25 cellular contexts compared by ENCODE assay signal in the genomic region with DNA sequence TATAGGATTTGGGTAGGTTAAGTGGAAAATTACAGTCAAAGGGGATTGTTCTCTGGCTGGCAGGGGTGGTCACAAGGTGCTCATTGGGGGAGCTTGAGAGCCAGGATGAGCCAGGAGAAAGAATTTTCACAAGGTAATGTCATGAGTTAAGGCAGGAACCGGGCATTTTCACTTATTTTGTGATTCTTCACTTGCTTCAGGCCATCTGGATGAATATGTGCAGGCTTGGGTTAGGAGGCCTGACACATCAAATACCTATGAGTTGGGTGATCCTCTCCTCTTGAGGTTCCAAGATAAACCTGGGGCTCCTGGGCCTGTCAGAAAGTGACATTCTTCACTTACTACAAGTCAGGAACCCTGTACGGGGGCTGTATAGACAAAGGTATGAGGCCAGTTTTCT.
A peak's percentile ranks its signal among the peaks of the same experiment; 100 is the strongest.
DNase-seq lines count a peak whose midpoint lies in the region; ATAC-seq and TF ChIP-seq lines count a peak whose summit lies in the region.
"Had no signal": no experiment of that assay in that cellular context is flagged by ENCODE, and none has a peak within 500 bp of the region (broad histone marks: within the 10 kb centered on the region; RNA-seq: fewer than 3 reads in every experiment).

No MANE protein-coding gene starts in this region.

- H2AFZ ChIP-seq in GM23338: no peak overlapping the region
- H2AFZ ChIP-seq: PC-9 had no signal

- H3K9me2 ChIP-seq in GM23338 (ENCODE audit: insufficient read depth): no peaks in the 10 kb centered on the region

- H3K27me3 Mint-ChIP-seq in GM23338 (ENCODE audit: insufficient read depth, low read depth, poor library complexity): peaks cover 18% of the 10 kb centered on the region
- no peaks in the 10 kb centered on the region for H3K27me3 Mint-ChIP-seq in endodermal cell (ENCODE audit: insufficient read depth)
- H3K27me3 Mint-ChIP-seq: CD4-positive, alpha-beta T cell had no signal

- no peaks in the 10 kb centered on the region for H4K20me1 ChIP-seq in GM23338 (replicated peaks; ENCODE audit: insufficient read depth)
- H4K20me1 ChIP-seq: BLaER1 treated with 17β-estradiol and CSF1 and Interleukin-3, amounts not matched to agents 10 nM and 100 nM had no signal

- H3K4me2 ChIP-seq in GM23338: peak overlapping the region; percentile 9
- H3K4me2 ChIP-seq: A549; BLaER1 treated with 17β-estradiol and CSF1 and Interleukin-3, amounts not matched to agents 10 nM and 100 nM; PC-9 had no signal

- H3K79me2 ChIP-seq in GM23338 (replicated peaks; ENCODE audit: insufficient read depth): no peaks in the 10 kb centered on the region; the same call in 1 of the 2 replicates

- H3K27me3 ChIP-seq in GM23338 (ENCODE audit: insufficient read depth): no peaks in the 10 kb centered on the region
- no peaks in the 10 kb centered on the region for H3K27me3 ChIP-seq in HUES64 (ENCODE audit: insufficient read depth, low read length)
- H3K27me3 ChIP-seq in endodermal cell (ENCODE audit: control insufficient read depth, insufficient read depth, low read length, poor library complexity, severe bottlenecking): no peaks in the 10 kb centered on the region
- H3K27me3 ChIP-seq in tibial artery: no peaks in the 10 kb centered on the region
- H3K27me3 ChIP-seq: BLaER1 treated with 17β-estradiol and CSF1 and Interleukin-3, amounts not matched to agents 10 nM and 100 nM; SJSA1 had no signal

- H3K9me3 ChIP-seq in HUES64 (ENCODE audit: insufficient read depth, low read depth, low read length) (no peaks in the 10 kb centered on the region), endodermal cell (ENCODE audit: control insufficient read depth, low read length) (peaks cover 3% of the 10 kb centered on the region), tibial artery (no peaks in the 10 kb centered on the region)
- H3K9me3 ChIP-seq: A549, HAP-1, SJSA1 had no signal

- H3K27ac ChIP-seq in GM23338 (ENCODE audit: low read depth): peak overlapping the region; percentile 94
- H3K27ac ChIP-seq in HUES64 (ENCODE audit: low read depth, low read length): peak overlapping the region; percentile 90
- H3K27ac ChIP-seq in endodermal cell (ENCODE audit: low read depth, low read length): no peak overlapping the region
- no peak overlapping the region for H3K27ac ChIP-seq in tibial artery
- H3K27ac ChIP-seq: A549; BLaER1 treated with 17β-estradiol and CSF1 and Interleukin-3, amounts not matched to agents 10 nM and 100 nM; PC-9; SJSA1 had no signal

- no peak for DNase-seq in GM23338 (ENCODE audit: low spot score)
- peak; percentile 57 for DNase-seq in endodermal cell
- DNase-seq in kidney tubule cell (ENCODE audit: low spot score): peak; percentile 48
- DNase-seq in tibial artery: no peak
- DNase-seq in activated T-cell treated with anti-CD3 and anti-CD28 coated beads for 4 hours: no peak
- DNase-seq: AML-193; CD4-positive, alpha-beta T cell; HFFc6; Karpas-422; NCI-H1092 treated with DMSO at 0.1 percent for 48 hours; NCI-H1436; NCI-H187 treated with DMSO at 0.1 percent for 48 hours; NCI-H2107; NCI-H446; NCI-H524 treated with DMSO at 0.1 percent for 48 hours; NCI-H774; PC-9 had no signal

- H3K4me1 ChIP-seq in GM23338 (ENCODE audit: insufficient read depth) (peaks cover 68% of the 10 kb centered on the region), HUES64 (ENCODE audit: insufficient read depth, low read length) (peaks cover 72% of the 10 kb centered on the region), endodermal cell (ENCODE audit: control insufficient read depth, insufficient read depth, low read length) (peaks cover 18% of the 10 kb centered on the region), tibial artery (peaks cover 0 to 7% (median 6%) of the 10 kb centered on the region in 4 donors)
- H3K4me1 ChIP-seq: A549, HAP-1 had no signal

- H3K27ac Mint-ChIP-seq in GM23338: peak overlapping the region; percentile 94
- peak overlapping the region; percentile 89 for H3K27ac Mint-ChIP-seq in endodermal cell
- H3K27ac Mint-ChIP-seq: CD4-positive, alpha-beta T cell; HFFc6 had no signal

- H3K9ac ChIP-seq in HUES64 (ENCODE audit: low read depth, low read length): no peak overlapping the region
- no peak overlapping the region for H3K9ac ChIP-seq in endodermal cell (ENCODE audit: extremely low read depth, low read length, poor library complexity, severe bottlenecking)
- H3K9ac ChIP-seq: BLaER1 treated with 17β-estradiol and CSF1 and Interleukin-3, amounts not matched to agents 10 nM and 100 nM had no signal

- H3K36me3 ChIP-seq in GM23338 (ENCODE audit: insufficient read depth): no peaks in the 10 kb centered on the region
- H3K36me3 ChIP-seq in HUES64 (ENCODE audit: insufficient read depth, low read length): no peaks in the 10 kb centered on the region
- H3K36me3 ChIP-seq in endodermal cell (ENCODE audit: control insufficient read depth, insufficient read depth, low read length): no peaks in the 10 kb centered on the region
- no peaks in the 10 kb centered on the region for H3K36me3 ChIP-seq in tibial artery
- H3K36me3 ChIP-seq: BLaER1 treated with 17β-estradiol and CSF1 and Interleukin-3, amounts not matched to agents 10 nM and 100 nM; HAP-1; SJSA1 had no signal

- TF ChIP-seq CTCF in GM23338 (conservative IDR thresholded peaks at IDR 0.05; ENCODE audit: low read depth in 2 of 2) (no peak), endodermal cell (conservative IDR thresholded peaks at IDR 0.05) (no peak), tibial artery (IDR thresholded peaks at IDR 0.05) (no peak)

- 0 out of 2 replicates have a peak, but pooled peaks cover 6% of the 10 kb centered on the region for H3F3A ChIP-seq in GM23338 (replicated peaks; ENCODE audit: low read depth)

- no peaks in the 10 kb centered on the region for H3K9me3 Mint-ChIP-seq in GM23338
- H3K9me3 Mint-ChIP-seq in endodermal cell: no peaks in the 10 kb centered on the region
- H3K9me3 Mint-ChIP-seq: CD4-positive, alpha-beta T cell; HFFc6 had no signal

- peaks cover 66% of the 10 kb centered on the region for H3K4me1 Mint-ChIP-seq in GM23338
- H3K4me1 Mint-ChIP-seq in endodermal cell: peaks cover 70% of the 10 kb centered on the region

- H3K4me3 Mint-ChIP-seq in GM23338: no peak overlapping the region
- H3K4me3 Mint-ChIP-seq in endodermal cell: peak overlapping the region; percentile 25
- H3K4me3 Mint-ChIP-seq: CD4-positive, alpha-beta T cell; HFFc6 had no signal

- ATAC-seq in GM23338: no peak
- no peak for ATAC-seq in HG03045 (IDR thresholded peaks at IDR 0.05; ENCODE audit: unreplicated experiment)
- ATAC-seq: A549, HepG2, Right ventricle myocardium inferior had no signal

- H3K36me3 Mint-ChIP-seq in GM23338 (ENCODE audit: low read depth) (no peaks in the 10 kb centered on the region), endodermal cell (ENCODE audit: low read depth) (no peaks in the 10 kb centered on the region)

- H3K4me3 ChIP-seq in GM23338 (0 out of 2 replicates have a peak overlapping the region, but pooled peaks have one; percentile 1), HUES64 (ENCODE audit: low read length) (no peak overlapping the region), endodermal cell (ENCODE audit: low read length) (no peak overlapping the region), tibial artery (no peak overlapping the region)
- H3K4me3 ChIP-seq: A549; BLaER1 treated with 17β-estradiol and CSF1 and Interleukin-3, amounts not matched to agents 10 nM and 100 nM; HAP-1; PC-9; SJSA1 had no signal

- intact Hi-C loops in tibial artery (cut with DNase I; ENCODE audit: low total_unique reads): no loop called here

- 66% methylated on average over 2 of the region's 2 CpGs for WGBS in HUES64
- 60 to 76% methylated on average over 1 to 2 of the region's 2 CpGs for WGBS in endodermal cell (ENCODE audit: insufficient coverage in 1 of 2, insufficient read length in 1 of 2), 2 experiments

TF ChIP-seq in GM23338, 12 proteins besides CTCF, POLR2A, EP300 and RAD21:
- TF ChIP-seq, protein P1, sequence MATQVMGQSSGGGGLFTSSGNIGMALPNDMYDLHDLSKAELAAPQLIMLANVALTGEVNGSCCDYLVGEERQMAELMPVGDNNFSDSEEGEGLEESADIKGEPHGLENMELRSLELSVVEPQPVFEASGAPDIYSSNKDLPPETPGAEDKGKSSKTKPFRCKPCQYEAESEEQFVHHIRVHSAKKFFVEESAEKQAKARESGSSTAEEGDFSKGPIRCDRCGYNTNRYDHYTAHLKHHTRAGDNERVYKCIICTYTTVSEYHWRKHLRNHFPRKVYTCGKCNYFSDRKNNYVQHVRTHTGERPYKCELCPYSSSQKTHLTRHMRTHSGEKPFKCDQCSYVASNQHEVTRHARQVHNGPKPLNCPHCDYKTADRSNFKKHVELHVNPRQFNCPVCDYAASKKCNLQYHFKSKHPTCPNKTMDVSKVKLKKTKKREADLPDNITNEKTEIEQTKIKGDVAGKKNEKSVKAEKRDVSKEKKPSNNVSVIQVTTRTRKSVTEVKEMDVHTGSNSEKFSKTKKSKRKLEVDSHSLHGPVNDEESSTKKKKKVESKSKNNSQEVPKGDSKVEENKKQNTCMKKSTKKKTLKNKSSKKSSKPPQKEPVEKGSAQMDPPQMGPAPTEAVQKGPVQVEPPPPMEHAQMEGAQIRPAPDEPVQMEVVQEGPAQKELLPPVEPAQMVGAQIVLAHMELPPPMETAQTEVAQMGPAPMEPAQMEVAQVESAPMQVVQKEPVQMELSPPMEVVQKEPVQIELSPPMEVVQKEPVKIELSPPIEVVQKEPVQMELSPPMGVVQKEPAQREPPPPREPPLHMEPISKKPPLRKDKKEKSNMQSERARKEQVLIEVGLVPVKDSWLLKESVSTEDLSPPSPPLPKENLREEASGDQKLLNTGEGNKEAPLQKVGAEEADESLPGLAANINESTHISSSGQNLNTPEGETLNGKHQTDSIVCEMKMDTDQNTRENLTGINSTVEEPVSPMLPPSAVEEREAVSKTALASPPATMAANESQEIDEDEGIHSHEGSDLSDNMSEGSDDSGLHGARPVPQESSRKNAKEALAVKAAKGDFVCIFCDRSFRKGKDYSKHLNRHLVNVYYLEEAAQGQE (IDR thresholded peaks at IDR 0.05; ENCODE audit: unreplicated experiment): no peak
- TF ChIP-seq POLR2AphosphoS5 (IDR thresholded peaks at IDR 0.05; ENCODE audit: low read depth) (no peak), EZH2phosphoT487 (IDR thresholded peaks at IDR 0.05; ENCODE audit: unreplicated experiment) (no peak), EZH2 (IDR thresholded peaks at IDR 0.05; ENCODE audit: low read depth, unreplicated experiment) (no peak), STAT1 (IDR thresholded peaks at IDR 0.05; ENCODE audit: unreplicated experiment) (no peak), CREB1 (CRISPR knock-in tag; IDR thresholded peaks at IDR 0.05; ENCODE audit: low read depth) (no peak), JUNB (IDR thresholded peaks at IDR 0.05; ENCODE audit: unreplicated experiment) (no peak), ZNF114 (CRISPR knock-in tag; IDR thresholded peaks at IDR 0.05) (no peak)

Comparison
In these comparisons a context has a peak if more than half of its experiments do, and no peak if none do; other contexts are left out.
1. DNase-seq: peak in endodermal cell (single experiment) and kidney tubule cell (single experiment); none in GM23338 (single experiment), tibial artery (0 of 2) and activated T-cell treated with anti-CD3 and anti-CD28 coated beads for 4 hours (single experiment).
2. H3K27ac ChIP-seq: peak in GM23338 (single experiment) and HUES64 (single experiment); none in endodermal cell (single experiment) and tibial artery (0 of 2).